18 cellular contexts compared by ENCODE assay signal in genomic region chr11:64371201-64371600, GRCh38. TPM values are rescaled to one million over a fixed set of nuclear protein-coding genes. Genes with fewer than 3 reads are reported as not detected.
DNase-seq lines count a peak whose midpoint lies in the region; ATAC-seq and TF ChIP-seq lines count a peak whose summit lies in the region.
"Had no signal": no experiment of that assay in that cellular context is flagged by ENCODE, and none has a peak within 500 bp of the region (broad histone marks: within the 10 kb centered on the region; RNA-seq: fewer than 3 reads in every experiment).

No MANE protein-coding gene starts in this region.

- peak overlapping the region; percentile 42 for H3K27ac ChIP-seq in RWPE1
- no peak overlapping the region for H3K27ac ChIP-seq in osteoblast (ENCODE audit: low read depth, low read length)

- POLR2A ChIA-PET in RWPE1 (lab: Yijun Ruan, JAX; ENCODE audit: low non-redundant PET) = no interaction called here

- no peaks in the 10 kb centered on the region for H3K27me3 ChIP-seq in osteoblast (ENCODE audit: insufficient read depth, low read length)

- H3K9me3 ChIP-seq in osteoblast (ENCODE audit: low read depth, low read length) = no peaks in the 10 kb centered on the region
- H3K9me3 ChIP-seq: HAP-1 had no signal

- no peaks in the 10 kb centered on the region for H3K4me1 ChIP-seq in osteoblast (ENCODE audit: insufficient read depth, low read length)
- H3K4me1 ChIP-seq: HAP-1 had no signal

- H3K79me2 ChIP-seq in osteoblast (ENCODE audit: insufficient read depth, low read length) = no peaks in the 10 kb centered on the region

- CTCF ChIA-PET in RWPE1 (lab: Yijun Ruan, JAX) = no interaction called here

- peak; percentile 35 for ATAC-seq in stimulated activated naive CD8-positive, alpha-beta T cell treated with anti-CD3 and anti-CD28 coated beads, Interleukin-15, amount 100 ng/mL, for 72 hours
- no peak for ATAC-seq in stimulated activated naive CD8-positive, alpha-beta T cell treated with anti-CD3 and anti-CD28 coated beads, Interleukin-15, Interleukin-2, amounts not matched to agents 100 U/mL and 50 U/mL, for 24 hours
- ATAC-seq: CD8-positive, alpha-beta T cell; HepG2 had no signal

- peaks cover 21% of the 10 kb centered on the region for H3K36me3 ChIP-seq in osteoblast (ENCODE audit: insufficient read depth, low read length)

- peaks cover 5% of the 10 kb centered on the region for H3K4me1 Mint-ChIP-seq in stimulated activated naive CD8-positive, alpha-beta T cell treated with anti-CD3 and anti-CD28 coated beads, Interleukin-15, amount 100 ng/mL, for 72 hours
- H3K4me1 Mint-ChIP-seq in chondrocyte (ENCODE audit: low read depth) = no peaks in the 10 kb centered on the region

- H3K27me3 Mint-ChIP-seq in stimulated activated naive CD8-positive, alpha-beta T cell treated with anti-CD3 and anti-CD28 coated beads, Interleukin-15, amount 100 ng/mL, for 72 hours = peaks cover 8% of the 10 kb centered on the region
- H3K27me3 Mint-ChIP-seq in chondrocyte (ENCODE audit: low read depth) = no peaks in the 10 kb centered on the region
- H3K27me3 Mint-ChIP-seq: IgD-negative memory B cell had no signal

- DNase-seq in stimulated activated naive CD8-positive, alpha-beta T cell treated with anti-CD3 and anti-CD28 coated beads, Interleukin-15, amount 100 ng/mL, for 72 hours = no peak
- no peak for DNase-seq in stimulated activated naive CD8-positive, alpha-beta T cell treated with anti-CD3 and anti-CD28 coated beads, Interleukin-15, Interleukin-2, amounts not matched to agents 100 U/mL and 50 U/mL, for 24 hours
- peak; percentile 41 for DNase-seq in GM20000 (ENCODE audit: low spot score)
- no peak for DNase-seq in RWPE1 (ENCODE audit: low spot score)
- DNase-seq in osteoblast (ENCODE audit: insufficient read length, low spot score, missing footprints) = peak; percentile 74
- DNase-seq in chondrocyte (ENCODE audit: low spot score) = no peak
- DNase-seq in NCI-H345 treated with DMSO at 0.1 percent for 48 hours (lab: John Stamatoyannopoulos, UW; ENCODE audit: unreplicated experiment) = no peak
- no peak for DNase-seq in putamen (ENCODE audit: low spot score)
- DNase-seq: ACHN; Calu3; CD8-positive, alpha-beta T cell; DMS79 treated with DMSO at 0.1 percent for 48 hours; GF-D8; GOT3; KBM-7 had no signal

- H2AFZ ChIP-seq in osteoblast (ENCODE audit: low read length) = no peak overlapping the region

- H3K36me3 Mint-ChIP-seq in chondrocyte (ENCODE audit: low read depth) = peaks cover 14% of the 10 kb centered on the region

- no peak overlapping the region for H3K4me3 Mint-ChIP-seq in stimulated activated naive CD8-positive, alpha-beta T cell treated with anti-CD3 and anti-CD28 coated beads, Interleukin-15, amount 100 ng/mL, for 72 hours
- H3K4me3 Mint-ChIP-seq in chondrocyte (ENCODE audit: unreplicated experiment) = no peak overlapping the region
- H3K4me3 Mint-ChIP-seq: CD8-positive, alpha-beta T cell; IgD-negative memory B cell had no signal

- no peak overlapping the region for H3K4me3 ChIP-seq in osteoblast (ENCODE audit: insufficient read depth, low read length)
- H3K4me3 ChIP-seq: HAP-1 had no signal

- no peak for TF ChIP-seq CTCF in GM20000 (IDR thresholded peaks at IDR 0.05; ENCODE audit: extremely low read depth, missing control alignments)
- TF ChIP-seq CTCF in RWPE1 (conservative IDR thresholded peaks at IDR 0.05; ENCODE audit: low read depth) = no peak
- no peak for TF ChIP-seq CTCF in osteoblast (IDR thresholded peaks at IDR 0.05; ENCODE audit: extremely low read depth, low read depth, low read length)
- TF ChIP-seq CTCF in chondrocyte (IDR thresholded peaks at IDR 0.05) = no peak

- H3K27ac Mint-ChIP-seq in stimulated activated naive CD8-positive, alpha-beta T cell treated with anti-CD3 and anti-CD28 coated beads, Interleukin-15, amount 100 ng/mL, for 72 hours = no peak overlapping the region
- no peak overlapping the region for H3K27ac Mint-ChIP-seq in chondrocyte (ENCODE audit: unreplicated experiment)
- H3K27ac Mint-ChIP-seq: CD8-positive, alpha-beta T cell; IgD-negative memory B cell had no signal

- H3K9me3 Mint-ChIP-seq in stimulated activated naive CD8-positive, alpha-beta T cell treated with anti-CD3 and anti-CD28 coated beads, Interleukin-15, amount 100 ng/mL, for 72 hours = no peaks in the 10 kb centered on the region
- no peaks in the 10 kb centered on the region for H3K9me3 Mint-ChIP-seq in chondrocyte (ENCODE audit: low read depth)
- H3K9me3 Mint-ChIP-seq: CD8-positive, alpha-beta T cell; IgD-negative memory B cell had no signal

- peaks cover 4% of the 10 kb centered on the region for H4K20me1 ChIP-seq in osteoblast (ENCODE audit: insufficient read depth, low read length)

- H3K4me2 ChIP-seq in osteoblast (ENCODE audit: insufficient read depth, low read length) = no peak overlapping the region

RNA-seq across cellular contexts. Expression of gene RPS6KA4, which starts 12.2 kb away (rescaled TPM):
- 35.9 and 39.4 TPM in 2 replicates for total RNA-seq in osteoblast
- 32.7 to 43.6 TPM (median 34.9 TPM) in 3 replicates for total RNA-seq in chondrocyte

RNA-seq across cellular contexts. Expression of gene CCDC88B, which starts 31.2 kb away (rescaled TPM):
- total RNA-seq in osteoblast (0.29 and 1.4 TPM in 2 replicates), chondrocyte (0.82 to 1.3 TPM (median 0.99 TPM) in 3 replicates)

RNA-seq across cellular contexts. Expression of gene PRDX5, which starts 53.3 kb away (rescaled TPM):
- 238 and 245 TPM in 2 replicates for total RNA-seq in osteoblast
- total RNA-seq in chondrocyte = 181 to 234 TPM (median 232 TPM) in 3 replicates

RNA-seq across cellular contexts. Expression of gene TRMT112, which starts 53.8 kb away (rescaled TPM):
- 104 and 123 TPM in 2 replicates for total RNA-seq in osteoblast
- total RNA-seq in chondrocyte = 122 to 182 TPM (median 126 TPM) in 3 replicates

Comparison
In these comparisons a context has a peak if more than half of its experiments do, and no peak if none do; other contexts are left out.
1. DNase-seq: peak in GM20000 (single experiment) and osteoblast (single experiment); none in stimulated activated naive CD8-positive, alpha-beta T cell treated with anti-CD3 and anti-CD28 coated beads, Interleukin-15, amount 100 ng/mL, for 72 hours (0 of 2), stimulated activated naive CD8-positive, alpha-beta T cell treated with anti-CD3 and anti-CD28 coated beads, Interleukin-15, Interleukin-2, amounts not matched to agents 100 U/mL and 50 U/mL, for 24 hours (single experiment), RWPE1 (single experiment), chondrocyte (single experiment), NCI-H345 treated with DMSO at 0.1 percent for 48 hours (single experiment) and putamen (single experiment).